33 cellular contexts compared by ENCODE assay signal in the genomic region with DNA sequence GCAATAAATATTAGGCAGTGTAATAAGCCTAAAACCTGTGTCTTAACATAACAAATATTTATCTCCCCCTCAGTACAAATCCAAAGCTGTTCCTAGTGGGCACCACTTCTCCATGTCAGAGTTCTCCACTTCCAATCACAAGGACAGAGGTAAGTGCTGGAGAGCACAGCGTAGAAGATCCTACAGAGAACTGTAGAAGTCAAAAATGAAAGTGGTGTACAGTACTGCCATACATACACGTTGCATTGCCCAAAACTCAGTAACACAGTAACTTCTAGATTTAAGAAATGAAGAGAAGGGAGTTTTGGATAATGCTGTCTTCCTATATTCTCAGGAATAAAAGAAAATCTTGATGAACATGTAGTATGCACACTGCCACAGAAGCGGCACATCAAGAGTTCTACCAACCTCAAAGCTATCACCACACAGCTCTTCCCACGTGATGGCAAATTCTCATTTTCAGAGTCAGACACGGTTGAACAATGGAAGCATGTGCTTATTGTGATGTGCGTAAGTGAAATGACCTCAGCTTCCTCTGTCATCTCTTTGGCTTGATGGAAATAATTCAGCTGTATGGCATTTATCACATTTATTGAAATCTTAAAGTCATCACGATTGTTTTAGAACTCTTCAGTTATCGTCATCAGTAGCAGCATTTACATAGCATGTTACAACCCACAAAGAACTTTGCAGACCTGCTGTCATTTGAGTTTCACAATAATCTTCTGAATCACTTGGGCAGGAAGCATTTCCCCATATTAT. TPM values are rescaled to one million over a fixed set of nuclear protein-coding genes. Genes with fewer than 3 reads are reported as not detected.
DNase-seq lines count a peak whose midpoint lies in the region; FAIRE-seq and TF ChIP-seq lines count a peak whose summit lies in the region.
"Had no signal": no experiment of that assay in that cellular context is flagged by ENCODE, and none has a peak within 500 bp of the region (broad histone marks: within the 10 kb centered on the region; RNA-seq: fewer than 3 reads in every experiment).

No MANE protein-coding gene starts in this region.

- H3K4me2 ChIP-seq in OCI-LY3 (ENCODE audit: low read length), result peak overlapping the region; percentile 53
- H3K4me2 ChIP-seq: BLaER1 had no signal

- no peak overlapping the region for H3K27ac Mint-ChIP-seq in endothelial cell (ENCODE audit: unreplicated experiment)
- H3K27ac Mint-ChIP-seq: activated B cell treated with CpG ODN at 0.5 μM for 24 hours; activated CD8-positive, alpha-beta memory T cell treated with anti-CD3 and anti-CD28 coated beads, Interleukin-2, amount 10 ng/mL, durations not matched to agents 7 days and 5 days; nephron progenitor cell had no signal

- intact Hi-C loops in esophagus muscularis mucosa (cut with DNase I), result no loop called here

- H3K4me3 ChIP-seq in OCI-LY3 (ENCODE audit: low read length) (peak overlapping the region; percentile 44), fibroblast of mammary gland (ENCODE audit: control insufficient read depth, low read depth, low read length) (no peak overlapping the region), esophagus muscularis mucosa (no peak overlapping the region)
- H3K4me3 ChIP-seq: BLaER1, HAP-1, heart left ventricle, lower lobe of right lung, ovary, tibial artery had no signal

- peaks cover 7% of the 10 kb centered on the region for H3K4me1 ChIP-seq in OCI-LY3 (ENCODE audit: low read length)
- H3K4me1 ChIP-seq in esophagus muscularis mucosa, result no peaks in the 10 kb centered on the region
- H3K4me1 ChIP-seq: BLaER1, foreskin keratinocyte, HAP-1, heart left ventricle, lower lobe of right lung, tibial artery had no signal

- no peaks in the 10 kb centered on the region for H3K9me3 Mint-ChIP-seq in endothelial cell (ENCODE audit: unreplicated experiment)
- H3K9me3 Mint-ChIP-seq: activated B cell treated with CpG ODN at 0.5 μM for 24 hours had no signal

- H3K36me3 Mint-ChIP-seq in endothelial cell (ENCODE audit: low read depth, unreplicated experiment), result no peaks in the 10 kb centered on the region
- H3K36me3 Mint-ChIP-seq: activated CD8-positive, alpha-beta memory T cell treated with anti-CD3 and anti-CD28 coated beads, Interleukin-2, amount 10 ng/mL, durations not matched to agents 7 days and 5 days had no signal

- no peaks in the 10 kb centered on the region for H3K9me3 ChIP-seq in OCI-LY3 (ENCODE audit: insufficient read depth, low read length)
- H3K9me3 ChIP-seq in esophagus muscularis mucosa, result no peaks in the 10 kb centered on the region
- H3K9me3 ChIP-seq: BLaER1, HAP-1, lower lobe of right lung, ovary, tibial artery had no signal

- peak overlapping the region; percentile 53; the same call in 1 of the 2 replicates for H2AFZ ChIP-seq in OCI-LY3 (ENCODE audit: low read depth, low read length)

- DNase-seq in GM18507 (ENCODE audit: extremely low spot score, insufficient read length, low read depth) (no peak), LHCN-M2 (ENCODE audit: low read depth) (peak; percentile 0), fibroblast of mammary gland (ENCODE audit: low read depth) (peak; percentile 1), esophagus muscularis mucosa (ENCODE audit: extremely low spot score) (no peak), endothelial cell (ENCODE audit: low spot score) (no peak)
- no peak for DNase-seq in stimulated activated naive CD4-positive, alpha-beta T cell treated with Interleukin-2 at 50 U/mL for 16 hours (lab: John Stamatoyannopoulos, UW)
- DNase-seq: activated B cell treated with CpG ODN at 0.5 μM for 24 hours; activated CD4-positive, alpha-beta T cell treated with anti-CD3 and anti-CD28 coated beads, Interleukin-2, amount 50 U/mL, for 1 hour; activated CD8-positive, alpha-beta memory T cell treated with anti-CD3 and anti-CD28 coated beads, Interleukin-2, amount 10 ng/mL, durations not matched to agents 7 days and 5 days; activated naive CD4-positive, alpha-beta T cell treated with Interleukin-2 at 50 U/mL for 16 hours; activated T-cell treated with anti-CD3 and anti-CD28 coated beads, Interleukin-2, amount 50 U/mL, for 48 hours; foreskin keratinocyte; heart left ventricle; KG1; kidney; lower lobe of right lung; NCI-H1105; NCI-H1930; NCI-H526 treated with DMSO at 0.1 percent for 48 hours; nephron progenitor cell; ovary; retina; small intestine; stimulated activated CD4-positive, alpha-beta T cell treated with anti-CD3 and anti-CD28 coated beads, Interleukin-1b, Interleukin-23, amount 100 ng/mL, for 48 hours; stimulated activated CD8-positive, alpha-beta memory T cell treated with anti-CD3 and anti-CD28 coated beads, Interleukin-4, amount 100 ng/mL, for 48 hours; tibial artery had no signal

- H3K27me3 ChIP-seq in OCI-LY3 (ENCODE audit: low read depth, low read length) (no peaks in the 10 kb centered on the region), esophagus muscularis mucosa (no peaks in the 10 kb centered on the region)
- H3K27me3 ChIP-seq: foreskin keratinocyte, heart left ventricle, ovary, tibial artery had no signal

- H4K20me1 ChIP-seq in OCI-LY3 (ENCODE audit: insufficient read depth, low read length), result no peaks in the 10 kb centered on the region
- H4K20me1 ChIP-seq: BLaER1 had no signal

- H3K9ac ChIP-seq in OCI-LY3 (ENCODE audit: low read length), result no peak overlapping the region
- H3K9ac ChIP-seq: BLaER1 had no signal

- TF ChIP-seq POLR2A in esophagus muscularis mucosa (IDR thresholded peaks at IDR 0.05; ENCODE audit: low read depth), result no peak

- H3K27ac ChIP-seq in OCI-LY3 (ENCODE audit: low read length) (no peak overlapping the region), esophagus muscularis mucosa (replicated peaks in 1 of 4) (no peak overlapping the region)
- H3K27ac ChIP-seq: BLaER1, epithelial cell of prostate, foreskin keratinocyte, heart left ventricle, lower lobe of right lung, ovary, tibial artery had no signal

- TF ChIP-seq CTCF in OCI-LY3 (IDR thresholded peaks at IDR 0.05; ENCODE audit: low read depth, low read length) (no peak), fibroblast of mammary gland (conservative IDR thresholded peaks at IDR 0.05; ENCODE audit: control insufficient read depth, insufficient read depth, low read depth, low read length) (no peak), esophagus muscularis mucosa (IDR thresholded peaks at IDR 0.05) (no peak), endothelial cell (IDR thresholded peaks at IDR 0.05; ENCODE audit: unreplicated experiment) (no peak)

- H3K36me3 ChIP-seq in OCI-LY3 (replicated peaks; ENCODE audit: low read depth, low read length) (no peaks in the 10 kb centered on the region), esophagus muscularis mucosa (no peaks in the 10 kb centered on the region)
- H3K36me3 ChIP-seq: BLaER1, HAP-1, heart left ventricle, lower lobe of right lung, ovary, tibial artery had no signal

- FAIRE-seq in GM18507 (lab: Jason Lieb, UNC), result peak; percentile 38
- FAIRE-seq: small intestine had no signal

- TF ChIP-seq EP300 in esophagus muscularis mucosa (IDR thresholded peaks at IDR 0.05), result no peak

- WGBS in esophagus muscularis mucosa, result 71% methylated on average over 8 of the region's 8 CpGs

- H3K27me3 Mint-ChIP-seq in endothelial cell (ENCODE audit: unreplicated experiment), result peaks cover 1% of the 10 kb centered on the region
- H3K27me3 Mint-ChIP-seq: activated B cell treated with CpG ODN at 0.5 μM for 24 hours; activated CD8-positive, alpha-beta memory T cell treated with anti-CD3 and anti-CD28 coated beads, Interleukin-2, amount 10 ng/mL, durations not matched to agents 7 days and 5 days had no signal

- H3K4me1 Mint-ChIP-seq in endothelial cell (ENCODE audit: unreplicated experiment), result no peaks in the 10 kb centered on the region
- H3K4me1 Mint-ChIP-seq: activated B cell treated with CpG ODN at 0.5 μM for 24 hours; activated CD8-positive, alpha-beta memory T cell treated with anti-CD3 and anti-CD28 coated beads, Interleukin-2, amount 10 ng/mL, durations not matched to agents 7 days and 5 days; nephron progenitor cell had no signal

- no peaks in the 10 kb centered on the region for H3K79me2 ChIP-seq in OCI-LY3 (ENCODE audit: low read length)

- H3K4me3 Mint-ChIP-seq in endothelial cell (ENCODE audit: unreplicated experiment), result no peak overlapping the region
- H3K4me3 Mint-ChIP-seq: activated B cell treated with CpG ODN at 0.5 μM for 24 hours; activated CD8-positive, alpha-beta memory T cell treated with anti-CD3 and anti-CD28 coated beads, Interleukin-2, amount 10 ng/mL, durations not matched to agents 7 days and 5 days; nephron progenitor cell had no signal

RNA-seq across cellular contexts. Expression of a gene that starts 27.1 kb away (rescaled TPM):
- total RNA-seq in LHCN-M2 (2014; rRNA removed) (not detected in 2 replicates), esophagus muscularis mucosa (not detected), endothelial cell (ENCODE audit: unreplicated experiment) (not detected)
- polyA plus RNA-seq in LHCN-M2 (2012), result not detected
- total RNA-seq: activated B cell treated with CpG ODN at 0.5 μM for 24 hours; activated CD8-positive, alpha-beta memory T cell treated with anti-CD3 and anti-CD28 coated beads, Interleukin-2, amount 10 ng/mL, durations not matched to agents 7 days and 5 days; foreskin keratinocyte; G401; heart left ventricle; kidney; lower lobe of right lung; OCI-LY7; ovary had no signal
- polyA plus RNA-seq: adipose tissue, foreskin keratinocyte, heart left ventricle, ovary, small intestine had no signal

Comparison
In these comparisons a context has a peak if more than half of its experiments do, and no peak if none do; other contexts are left out.
1. DNase-seq: peak in LHCN-M2 (single experiment) and fibroblast of mammary gland (single experiment); none in GM18507 (single experiment), stimulated activated naive CD4-positive, alpha-beta T cell treated with Interleukin-2 at 50 U/mL for 16 hours (single experiment), esophagus muscularis mucosa (single experiment) and endothelial cell (single experiment).